2 cellular contexts compared by ENCODE assay signal in the genomic region with DNA sequence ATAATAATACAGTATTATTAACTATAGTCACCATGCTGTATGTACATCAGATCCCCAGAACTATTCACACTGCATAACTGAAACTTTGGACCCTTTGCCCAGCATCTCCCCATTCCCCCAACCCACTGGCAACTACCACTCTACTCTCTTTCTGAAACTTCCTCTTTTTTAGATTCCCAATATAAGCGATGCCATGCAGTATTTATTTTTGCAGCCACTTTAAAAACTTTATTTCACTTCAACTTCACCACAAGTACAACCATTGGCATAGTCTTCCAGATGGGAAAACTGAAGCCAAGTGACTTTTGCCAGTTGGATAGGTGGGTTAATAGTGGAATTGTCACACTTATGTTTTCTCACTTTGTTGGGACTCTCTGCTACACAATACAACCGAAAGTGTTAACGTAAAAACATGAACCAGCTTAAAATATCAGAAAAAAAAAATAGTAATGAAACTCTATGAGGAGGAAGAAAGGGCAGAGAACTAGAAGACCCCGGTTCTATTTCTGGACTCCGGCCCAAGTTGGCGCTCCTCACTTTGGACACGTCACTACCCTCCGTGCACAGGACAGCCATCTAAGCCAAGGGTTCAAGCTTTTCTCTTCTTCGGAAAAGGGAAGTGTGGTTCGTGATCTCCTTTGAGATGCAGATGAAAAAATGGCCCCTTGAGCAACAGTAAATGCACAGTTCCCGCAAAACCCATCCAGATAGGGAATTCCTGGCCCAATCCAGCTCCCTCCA.
TF ChIP-seq lines count a peak whose summit lies in the region.

No MANE protein-coding gene starts in this region.

TF ChIP-seq in GM23338, 12 proteins besides CTCF, POLR2A, EP300 and RAD21 (continued from another document):
- TF ChIP-seq, protein P1, sequence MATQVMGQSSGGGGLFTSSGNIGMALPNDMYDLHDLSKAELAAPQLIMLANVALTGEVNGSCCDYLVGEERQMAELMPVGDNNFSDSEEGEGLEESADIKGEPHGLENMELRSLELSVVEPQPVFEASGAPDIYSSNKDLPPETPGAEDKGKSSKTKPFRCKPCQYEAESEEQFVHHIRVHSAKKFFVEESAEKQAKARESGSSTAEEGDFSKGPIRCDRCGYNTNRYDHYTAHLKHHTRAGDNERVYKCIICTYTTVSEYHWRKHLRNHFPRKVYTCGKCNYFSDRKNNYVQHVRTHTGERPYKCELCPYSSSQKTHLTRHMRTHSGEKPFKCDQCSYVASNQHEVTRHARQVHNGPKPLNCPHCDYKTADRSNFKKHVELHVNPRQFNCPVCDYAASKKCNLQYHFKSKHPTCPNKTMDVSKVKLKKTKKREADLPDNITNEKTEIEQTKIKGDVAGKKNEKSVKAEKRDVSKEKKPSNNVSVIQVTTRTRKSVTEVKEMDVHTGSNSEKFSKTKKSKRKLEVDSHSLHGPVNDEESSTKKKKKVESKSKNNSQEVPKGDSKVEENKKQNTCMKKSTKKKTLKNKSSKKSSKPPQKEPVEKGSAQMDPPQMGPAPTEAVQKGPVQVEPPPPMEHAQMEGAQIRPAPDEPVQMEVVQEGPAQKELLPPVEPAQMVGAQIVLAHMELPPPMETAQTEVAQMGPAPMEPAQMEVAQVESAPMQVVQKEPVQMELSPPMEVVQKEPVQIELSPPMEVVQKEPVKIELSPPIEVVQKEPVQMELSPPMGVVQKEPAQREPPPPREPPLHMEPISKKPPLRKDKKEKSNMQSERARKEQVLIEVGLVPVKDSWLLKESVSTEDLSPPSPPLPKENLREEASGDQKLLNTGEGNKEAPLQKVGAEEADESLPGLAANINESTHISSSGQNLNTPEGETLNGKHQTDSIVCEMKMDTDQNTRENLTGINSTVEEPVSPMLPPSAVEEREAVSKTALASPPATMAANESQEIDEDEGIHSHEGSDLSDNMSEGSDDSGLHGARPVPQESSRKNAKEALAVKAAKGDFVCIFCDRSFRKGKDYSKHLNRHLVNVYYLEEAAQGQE (IDR thresholded peaks at IDR 0.05; ENCODE audit: unreplicated experiment): no peak
- TF ChIP-seq JUNB (IDR thresholded peaks at IDR 0.05; ENCODE audit: unreplicated experiment) (no peak), POLR2AphosphoS5 (IDR thresholded peaks at IDR 0.05; ENCODE audit: low read depth) (no peak)

TF ChIP-seq in neural cell, 6 proteins besides CTCF, POLR2A, EP300 and RAD21 (continued from another document):
- TF ChIP-seq, protein P1 (IDR thresholded peaks at IDR 0.05; ENCODE audit: borderline replicate concordance): no peak
- TF ChIP-seq TAF1 (IDR thresholded peaks at IDR 0.05; ENCODE audit: low read depth): no peak
